In genomic region chr12:48041591-48042423, GRCh38 we compare ENCODE assay signal across 31 cellular contexts. TPM values are rescaled to one million over a fixed set of nuclear protein-coding genes. Genes with fewer than 3 reads are reported as not detected.
"Had no signal": no experiment of that assay in that cellular context is flagged by ENCODE, and none has a peak within 500 bp of the region (broad histone marks: within the 10 kb centered on the region; RNA-seq: fewer than 3 reads in every experiment).

No MANE protein-coding gene starts in this region.

- H3K4me3 ChIP-seq: adrenal gland, body of pancreas, colonic mucosa, gastrocnemius medialis, heart left ventricle had no signal

- H3K27ac ChIP-seq: adrenal gland, body of pancreas, colonic mucosa, foreskin keratinocyte, gastrocnemius medialis, heart left ventricle had no signal

- H3K4me1 ChIP-seq: adrenal gland, body of pancreas, foreskin keratinocyte, gastrocnemius medialis had no signal

- H3K27me3 ChIP-seq: adrenal gland, body of pancreas, colonic mucosa, foreskin keratinocyte, gastrocnemius medialis, heart left ventricle had no signal

- DNase-seq: activated CD4-positive, alpha-beta memory T cell treated with anti-CD3 and anti-CD28 coated beads for 36 hours; activated CD4-positive, alpha-beta T cell treated with anti-CD3 and anti-CD28 coated beads for 36 hours; activated CD4-positive, alpha-beta T cell treated with anti-CD3 and anti-CD28 coated beads, Interleukin-2, amount 10 ng/mL, durations not matched to agents 24 days and 14 days; activated CD4-positive, CD25-positive, alpha-beta regulatory T cell; activated CD4-positive, CD25-positive, alpha-beta regulatory T cell treated with anti-CD3 and anti-CD28 coated beads, Interleukin-2, amount 50 U/mL, for 72 hours; activated CD8-positive, alpha-beta memory T cell treated with anti-CD3 and anti-CD28 coated beads, Interleukin-2, amount 10 ng/mL, durations not matched to agents 7 days and 5 days; activated CD8-positive, alpha-beta memory T cell treated with anti-CD3 and anti-CD28 coated beads, Interleukin-2, amount 50 U/mL, for 4 hours; activated CD8-positive, alpha-beta T cell treated with anti-CD3 and anti-CD28 coated beads, Interleukin-2, amount 10 ng/mL, durations not matched to agents 7 days and 5 days; activated effector memory CD4-positive, alpha-beta T cell treated with anti-CD3 and anti-CD28 coated beads, Interleukin-2, amount 50 U/mL, for 16 hours; activated naive CD4-positive, alpha-beta T cell treated with anti-CD3 and anti-CD28 coated beads for 36 hours; activated naive CD8-positive, alpha-beta T cell treated with anti-CD3 and anti-CD28 coated beads for 36 hours; activated naive CD8-positive, alpha-beta T cell treated with anti-CD3 and anti-CD28 coated beads, Interleukin-2, amount 50 U/mL, for 24 hours; activated T-cell treated with anti-CD3 and anti-CD28 coated beads, Interleukin-2, amount 50 U/mL, for 1 hour; activated T-cell treated with anti-CD3 and anti-CD28 coated beads, Interleukin-2, amount 50 U/mL, for 48 hours; adrenal gland; amygdala; aorta; body of pancreas; caudate nucleus; colonic mucosa; effector CD8-positive, alpha-beta T cell; endodermal cell; foreskin keratinocyte; gastrocnemius medialis; glutamatergic neuron; heart left ventricle; T-helper 17 cell; T1000 had no signal

- ATAC-seq: activated CD4-positive, alpha-beta T cell treated with anti-CD3 and anti-CD28 coated beads for 36 hours; activated CD8-positive, alpha-beta memory T cell treated with anti-CD3 and anti-CD28 coated beads, Interleukin-2, amount 10 ng/mL, durations not matched to agents 7 days and 5 days; activated CD8-positive, alpha-beta T cell treated with anti-CD3 and anti-CD28 coated beads, Interleukin-2, amount 10 ng/mL, durations not matched to agents 7 days and 5 days; activated naive CD8-positive, alpha-beta T cell treated with anti-CD3 and anti-CD28 coated beads, Interleukin-2, amount 50 U/mL, for 24 hours; body of pancreas; esophagus mucosa; foreskin keratinocyte; gastrocnemius medialis; heart left ventricle; T-helper 17 cell had no signal

- H3K36me3 ChIP-seq: colonic mucosa had no signal

- H3K9me3 ChIP-seq: adrenal gland, body of pancreas, colonic mucosa, gastrocnemius medialis, heart left ventricle had no signal

RNA-seq across cellular contexts. Expression of gene COL2A1, which starts 37.5 kb away (rescaled TPM):
- total RNA-seq: activated CD4-positive, alpha-beta memory T cell treated with anti-CD3 and anti-CD28 coated beads for 36 hours; activated CD8-positive, alpha-beta memory T cell treated with anti-CD3 and anti-CD28 coated beads for 36 hours; activated CD8-positive, alpha-beta T cell treated with anti-CD3 and anti-CD28 coated beads, Interleukin-2, amount 10 ng/mL, durations not matched to agents 7 days and 5 days; activated naive CD4-positive, alpha-beta T cell treated with anti-CD3 and anti-CD28 coated beads for 36 hours; aorta; body of pancreas; dermis microvascular lymphatic vessel endothelial cell; esophagus mucosa; gastrocnemius medialis; T-helper 17 cell had no signal
- polyA plus RNA-seq: aorta had no signal
